ENCODE assay signal across 8 cellular contexts in genomic region chr11:67252831-67253239, GRCh38. TPM values are rescaled to one million over a fixed set of nuclear protein-coding genes. Genes with fewer than 3 reads are reported as not detected.
DNase-seq lines count a peak whose midpoint lies in the region; ATAC-seq lines count a peak whose summit lies in the region.

No MANE protein-coding gene starts in this region.

- H3K27me3 Mint-ChIP-seq in activated CD4-positive, alpha-beta T cell treated with anti-CD3 and anti-CD28 coated beads for 36 hours: no peaks in the 10 kb centered on the region

- intact Hi-C loops in activated CD4-positive, alpha-beta T cell treated with anti-CD3 and anti-CD28 coated beads for 36 hours (cut with DNase I, micrococcal nuclease): no loop called here

- peak overlapping the region; percentile 47 for H3K27ac Mint-ChIP-seq in activated CD4-positive, alpha-beta T cell treated with anti-CD3 and anti-CD28 coated beads for 36 hours

- H3K9me3 Mint-ChIP-seq in activated CD4-positive, alpha-beta T cell treated with anti-CD3 and anti-CD28 coated beads for 36 hours (ENCODE audit: low read depth): no peaks in the 10 kb centered on the region

- DNase-seq in activated CD4-positive, alpha-beta T cell treated with anti-CD3 and anti-CD28 coated beads for 36 hours: peak; percentile 55
- DNase-seq in activated CD4-positive, alpha-beta T cell treated with anti-CD3 and anti-CD28 coated beads for 1 hour: no peak
- DNase-seq in NOMO-1 treated with dmso at 0.1 percent for 144 hours (lab: John Stamatoyannopoulos, UW; ENCODE audit: unreplicated experiment): peak; percentile 42
- DNase-seq in mesenteric fat pad (ENCODE audit: low spot score): peak; percentile 79
- DNase-seq in NCI-H1694 (lab: John Stamatoyannopoulos, UW): no peak

- no peak overlapping the region for H3K4me3 Mint-ChIP-seq in activated CD4-positive, alpha-beta T cell treated with anti-CD3 and anti-CD28 coated beads for 36 hours

- H3K27ac ChIP-seq in cingulate gyrus (ENCODE audit: low read depth, low read length): peak overlapping the region; percentile 1

- H3K4me1 Mint-ChIP-seq in activated CD4-positive, alpha-beta T cell treated with anti-CD3 and anti-CD28 coated beads for 36 hours: peaks cover 16% of the 10 kb centered on the region

- peaks cover 80% of the 10 kb centered on the region for H3K36me3 Mint-ChIP-seq in activated CD4-positive, alpha-beta T cell treated with anti-CD3 and anti-CD28 coated beads for 36 hours (ENCODE audit: low read depth)

- peak; percentile 75 for ATAC-seq in activated CD4-positive, alpha-beta T cell treated with anti-CD3 and anti-CD28 coated beads for 36 hours
- no peak for ATAC-seq in HG02870 (IDR thresholded peaks at IDR 0.05; ENCODE audit: unreplicated experiment)
- ATAC-seq in GM19023 (IDR thresholded peaks at IDR 0.05; ENCODE audit: unreplicated experiment): no peak

- CTCF ChIA-PET in activated CD4-positive, alpha-beta T cell treated with anti-CD3 and anti-CD28 coated beads for 36 hours (lab: Charles Lee): interaction anchor here (1.1 to 5.3 kb wide), 9 partner anchors 9 to 181 kb away, joined by 3 to 38 read pairs (median 6); no protein-coding TSS in a partner anchor

- POLR2A ChIA-PET in activated CD4-positive, alpha-beta T cell treated with anti-CD3 and anti-CD28 coated beads for 36 hours (lab: Charles Lee): interaction anchor here (1.7 to 2.0 kb wide), 2 partner anchors 12 to 13 kb away, joined by 6 to 9 read pairs; no protein-coding TSS in a partner anchor

RNA-seq across cellular contexts. Expression of gene GRK2, which starts 13.4 kb away (rescaled TPM):
- 100 to 1,000 TPM; 202 to 241 TPM for total RNA-seq in activated CD4-positive, alpha-beta T cell treated with anti-CD3 and anti-CD28 coated beads for 36 hours
- total RNA-seq in mesenteric fat pad: 60.2 TPM

RNA-seq across cellular contexts. Expression of gene ANKRD13D, which starts 36.3 kb away (rescaled TPM):
- 10 to 100 TPM; 44.9 to 69.5 TPM for total RNA-seq in activated CD4-positive, alpha-beta T cell treated with anti-CD3 and anti-CD28 coated beads for 36 hours
- total RNA-seq in mesenteric fat pad: 42.5 TPM

RNA-seq across cellular contexts. Expression of gene SSH3, which starts 50.5 kb away (rescaled TPM):
- 10 to 100 TPM in 1 of 2 experiments, 1 to 10 TPM in 1; 6.0 to 11.1 TPM for total RNA-seq in activated CD4-positive, alpha-beta T cell treated with anti-CD3 and anti-CD28 coated beads for 36 hours
- total RNA-seq in mesenteric fat pad: 19.9 TPM

Comparison
In these comparisons a context has a peak if more than half of its experiments do, and no peak if none do; other contexts are left out.
1. DNase-seq: peak in activated CD4-positive, alpha-beta T cell treated with anti-CD3 and anti-CD28 coated beads for 36 hours (single experiment), NOMO-1 treated with dmso at 0.1 percent for 144 hours (single experiment) and mesenteric fat pad (single experiment); none in activated CD4-positive, alpha-beta T cell treated with anti-CD3 and anti-CD28 coated beads for 1 hour (single experiment) and NCI-H1694 (single experiment).